In the genomic region with DNA sequence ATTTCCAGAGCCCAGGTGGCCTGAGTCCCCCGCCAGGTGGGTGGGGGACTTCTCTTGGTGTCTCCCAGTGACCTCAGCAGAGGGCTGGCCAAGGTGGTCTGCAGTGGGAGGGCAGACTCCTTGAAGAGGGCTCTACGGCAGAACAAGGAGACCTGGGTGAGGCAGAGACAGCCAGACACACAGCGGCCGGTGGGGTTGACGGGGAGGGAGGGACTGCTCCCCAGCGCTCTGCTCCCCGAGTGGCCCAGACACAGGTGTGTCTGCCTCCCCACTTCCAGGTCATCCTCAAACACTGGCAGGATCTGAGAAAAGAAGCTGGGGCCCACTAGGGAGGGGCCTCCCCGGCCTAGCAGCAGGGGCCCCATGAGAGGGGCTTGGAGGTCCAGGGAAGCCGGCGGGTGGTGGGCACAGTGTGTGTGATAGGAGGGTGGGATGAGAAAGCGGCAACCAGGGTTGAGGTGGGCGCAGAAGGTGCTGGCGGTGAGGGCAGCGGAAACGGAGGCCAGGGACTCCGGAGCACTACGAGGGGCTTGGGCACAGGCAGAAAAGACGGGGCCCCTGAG, we compare ENCODE assay signal across 25 cellular contexts. TPM values are rescaled to one million over a fixed set of nuclear protein-coding genes. Genes with fewer than 3 reads are reported as not detected.
"Had no signal": no experiment of that assay in that cellular context is flagged by ENCODE, and none has a peak within 500 bp of the region (broad histone marks: within the 10 kb centered on the region; RNA-seq: fewer than 3 reads in every experiment).

No MANE protein-coding gene starts in this region.

- H3K36me3 ChIP-seq: heart right ventricle, stomach, tibial artery, upper lobe of right lung had no signal

- H3K27ac Mint-ChIP-seq: memory B cell; naive thymus-derived CD4-positive, alpha-beta T cell; natural killer cell treated with Interleukin-12 subunit alpha and Interleukin-12 subunit beta and Interleukin-15 and Interleukin-18, amount 100 ng/mL, for 72 hours; stimulated activated naive B cell treated with anti-CD40 and anti-IgM and Interleukin-4, amounts not matched to agents 10 μg/mL and 1 μg/mL and 100 μg/mL, for 72 hours had no signal

- H3K79me2 ChIP-seq: hepatocyte, parathyroid adenoma had no signal

- H3K4me1 ChIP-seq: testis, upper lobe of right lung had no signal

- H3K9ac ChIP-seq: parathyroid adenoma had no signal

- H3K4me3 Mint-ChIP-seq: memory B cell; naive thymus-derived CD4-positive, alpha-beta T cell; natural killer cell treated with Interleukin-12 subunit alpha and Interleukin-12 subunit beta and Interleukin-15 and Interleukin-18, amount 100 ng/mL, for 72 hours; stimulated activated naive B cell treated with anti-CD40 and anti-IgM and Interleukin-4, amounts not matched to agents 10 μg/mL and 1 μg/mL and 100 μg/mL, for 72 hours had no signal

- H3K4me3 ChIP-seq: heart right ventricle, hepatocyte, lung, mucosa of descending colon, skin epidermis, stomach, testis, tibial artery, upper lobe of right lung had no signal

- H3K4me2 ChIP-seq: hepatocyte had no signal

- H3K36me3 Mint-ChIP-seq: memory B cell; naive thymus-derived CD4-positive, alpha-beta T cell; natural killer cell treated with Interleukin-12 subunit alpha and Interleukin-12 subunit beta and Interleukin-15 and Interleukin-18, amount 100 ng/mL, for 72 hours; stimulated activated naive B cell treated with anti-CD40 and anti-IgM and Interleukin-4, amounts not matched to agents 10 μg/mL and 1 μg/mL and 100 μg/mL, for 72 hours had no signal

- H2AFZ ChIP-seq: hepatocyte had no signal

- DNase-seq: islet precursor cell; mucosa of descending colon; naive thymus-derived CD4-positive, alpha-beta T cell; stimulated activated CD4-positive, alpha-beta T cell treated with anti-CD3 and anti-CD28 coated beads, Interleukin-12 subunit alpha, Interleukin-12 subunit beta, amount 100 ng/mL, for 4 hours; stimulated activated CD4-positive, alpha-beta T cell treated with anti-CD3 and anti-CD28 coated beads, Interleukin-15, amount 100 ng/mL, for 24 hours; stimulated activated CD4-positive, alpha-beta T cell treated with anti-CD3 and anti-CD28 coated beads, Interleukin-2, amount 100 ng/mL, for 24 hours; stimulated activated CD4-positive, alpha-beta T cell treated with anti-CD3 and anti-CD28 coated beads, Interleukin-4, amount 100 ng/mL, for 1 hour; stimulated activated naive B cell treated with anti-CD40 and anti-IgM and Interleukin-4, amounts not matched to agents 10 μg/mL and 1 μg/mL and 100 μg/mL, for 72 hours; stimulated activated naive CD8-positive, alpha-beta T cell treated with anti-CD3 and anti-CD28 coated beads, Interleukin-15, Interleukin-2, amounts not matched to agents 100 U/mL and 50 U/mL, for 24 hours; stomach; testis; tibial artery; trophoblast cell; upper lobe of right lung had no signal

- H3K27me3 ChIP-seq: testis had no signal

- H3K9me3 ChIP-seq: heart right ventricle, mucosa of descending colon, stomach, testis, tibial artery, upper lobe of right lung had no signal

- H3K27ac ChIP-seq: hepatocyte, parathyroid adenoma, skin epidermis, stomach, testis, tibial artery, upper lobe of right lung had no signal

- H3K9me3 Mint-ChIP-seq: memory B cell; natural killer cell treated with Interleukin-12 subunit alpha and Interleukin-12 subunit beta and Interleukin-15 and Interleukin-18, amount 100 ng/mL, for 72 hours; stimulated activated naive B cell treated with anti-CD40 and anti-IgM and Interleukin-4, amounts not matched to agents 10 μg/mL and 1 μg/mL and 100 μg/mL, for 72 hours had no signal

RNA-seq across cellular contexts. Expression of gene SYT7, which starts 30.1 kb away (rescaled TPM):
- total RNA-seq: natural killer cell treated with Interleukin-12 subunit alpha and Interleukin-12 subunit beta and Interleukin-15 and Interleukin-18, amount 100 ng/mL, for 72 hours had no signal
- polyA plus RNA-seq: naive thymus-derived CD4-positive, alpha-beta T cell had no signal

RNA-seq across cellular contexts. Expression of gene LRRC10B, which starts 42.2 kb away (rescaled TPM):
- total RNA-seq: left lobe of liver; myocyte; naive thymus-derived CD4-positive, alpha-beta T cell; natural killer cell treated with Interleukin-12 subunit alpha and Interleukin-12 subunit beta and Interleukin-15 and Interleukin-18, amount 100 ng/mL, for 72 hours; osteocyte; pulmonary artery endothelial cell had no signal
- polyA plus RNA-seq: naive thymus-derived CD4-positive, alpha-beta T cell had no signal
